ENCODE assay signal across 20 cellular contexts in the genomic region with DNA sequence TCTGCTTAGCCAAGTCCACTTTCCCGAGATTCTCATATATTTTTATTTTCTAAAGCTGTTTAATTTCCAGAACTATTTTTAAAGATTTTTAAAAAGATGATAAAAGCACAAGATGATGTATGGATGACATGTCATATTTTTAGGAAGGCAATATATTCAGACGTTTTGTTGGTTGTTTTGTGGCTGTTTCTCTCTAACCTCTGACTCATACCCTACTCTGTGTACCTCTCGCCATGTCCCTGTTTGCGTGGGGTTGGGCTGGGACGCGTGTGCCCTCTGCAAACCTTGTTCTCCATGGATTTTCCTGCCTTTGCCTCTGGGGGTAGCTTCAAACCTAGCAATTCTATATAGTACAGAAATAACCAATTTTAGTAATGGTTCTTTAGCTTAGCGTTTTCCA.
"Had no signal": no experiment of that assay in that cellular context is flagged by ENCODE, and none has a peak within 500 bp of the region (broad histone marks: within the 10 kb centered on the region; RNA-seq: fewer than 3 reads in every experiment).

No MANE protein-coding gene starts in this region.

- H3K27ac Mint-ChIP-seq: activated CD4-positive, alpha-beta memory T cell treated with anti-CD3 and anti-CD28 coated beads, Interleukin-2, amount 10 ng/mL, durations not matched to agents 7 days and 5 days; activated CD4-positive, alpha-beta T cell treated with anti-CD3 and anti-CD28 coated beads, Interleukin-2, amount 10 ng/mL, durations not matched to agents 24 days and 14 days; activated naive CD8-positive, alpha-beta T cell treated with anti-CD3 and anti-CD28 coated beads, Interleukin-2, amount 10 ng/mL, durations not matched to agents 7 days and 5 days; activated T-helper 17 cell treated with anti-CD3 and anti-CD28 coated beads, Interleukin-2, amount 50 U/mL, for 72 hours; naive thymus-derived CD4-positive, alpha-beta T cell; stimulated activated naive B cell treated with anti-CD40 and anti-IgM and Interleukin-4, amounts not matched to agents 10 μg/mL and 1 μg/mL and 100 μg/mL, for 72 hours had no signal

- H3K4me3 Mint-ChIP-seq: activated CD4-positive, alpha-beta memory T cell treated with anti-CD3 and anti-CD28 coated beads, Interleukin-2, amount 10 ng/mL, durations not matched to agents 7 days and 5 days; activated CD4-positive, alpha-beta T cell treated with anti-CD3 and anti-CD28 coated beads, Interleukin-2, amount 10 ng/mL, durations not matched to agents 24 days and 14 days; activated naive CD8-positive, alpha-beta T cell treated with anti-CD3 and anti-CD28 coated beads, Interleukin-2, amount 10 ng/mL, durations not matched to agents 7 days and 5 days; activated T-helper 17 cell treated with anti-CD3 and anti-CD28 coated beads, Interleukin-2, amount 50 U/mL, for 72 hours; naive thymus-derived CD4-positive, alpha-beta T cell; neural progenitor cell; stimulated activated naive B cell treated with anti-CD40 and anti-IgM and Interleukin-4, amounts not matched to agents 10 μg/mL and 1 μg/mL and 100 μg/mL, for 72 hours had no signal

- H3K27me3 Mint-ChIP-seq: activated CD4-positive, alpha-beta memory T cell treated with anti-CD3 and anti-CD28 coated beads, Interleukin-2, amount 10 ng/mL, durations not matched to agents 7 days and 5 days; activated CD4-positive, alpha-beta T cell treated with anti-CD3 and anti-CD28 coated beads, Interleukin-2, amount 10 ng/mL, durations not matched to agents 24 days and 14 days; activated naive CD8-positive, alpha-beta T cell treated with anti-CD3 and anti-CD28 coated beads, Interleukin-2, amount 10 ng/mL, durations not matched to agents 7 days and 5 days; activated T-helper 17 cell treated with anti-CD3 and anti-CD28 coated beads, Interleukin-2, amount 50 U/mL, for 72 hours; naive thymus-derived CD4-positive, alpha-beta T cell; stimulated activated naive B cell treated with anti-CD40 and anti-IgM and Interleukin-4, amounts not matched to agents 10 μg/mL and 1 μg/mL and 100 μg/mL, for 72 hours had no signal

- DNase-seq: activated CD4-positive, alpha-beta memory T cell treated with anti-CD3 and anti-CD28 coated beads, Interleukin-2, amount 10 ng/mL, durations not matched to agents 7 days and 5 days; activated CD4-positive, alpha-beta T cell treated with anti-CD3 and anti-CD28 coated beads, Interleukin-2, amount 10 ng/mL, durations not matched to agents 24 days and 14 days; activated naive CD4-positive, alpha-beta T cell; activated naive CD8-positive, alpha-beta T cell treated with anti-CD3 and anti-CD28 coated beads, Interleukin-2, amount 10 ng/mL, durations not matched to agents 7 days and 5 days; activated T-cell treated with anti-CD3 and anti-CD28 coated beads for 4 hours; amniotic stem cell; cerebellar nuclear complex; effector CD4-positive, alpha-beta T cell; foreskin fibroblast; naive thymus-derived CD4-positive, alpha-beta T cell; retina; sigmoid colon; stimulated activated CD4-positive, alpha-beta T cell treated with anti-CD3 and anti-CD28 coated beads, Interleukin-2, amount 100 ng/mL, for 48 hours; stimulated activated CD8-positive, alpha-beta memory T cell treated with anti-CD3 and anti-CD28 coated beads, Interleukin-4, amount 100 ng/mL, for 48 hours; stimulated activated naive B cell treated with anti-CD40 and anti-IgM and Interleukin-4, amounts not matched to agents 10 μg/mL and 1 μg/mL and 100 μg/mL, for 72 hours; upper lobe of left lung had no signal

- ATAC-seq: activated CD4-positive, CD25-positive, alpha-beta regulatory T cell treated with anti-CD3 and anti-CD28 coated beads, Interleukin-2, amount 50 U/mL, for 24 hours; activated T-helper 17 cell treated with anti-CD3 and anti-CD28 coated beads, Interleukin-2, amount 50 U/mL, for 72 hours; left lobe of liver; naive thymus-derived CD4-positive, alpha-beta T cell; stimulated activated naive B cell treated with anti-CD40 and anti-IgM and Interleukin-4, amounts not matched to agents 10 μg/mL and 1 μg/mL and 100 μg/mL, for 72 hours had no signal

- H3K4me1 Mint-ChIP-seq: activated CD4-positive, alpha-beta memory T cell treated with anti-CD3 and anti-CD28 coated beads, Interleukin-2, amount 10 ng/mL, durations not matched to agents 7 days and 5 days; activated T-helper 17 cell treated with anti-CD3 and anti-CD28 coated beads, Interleukin-2, amount 50 U/mL, for 72 hours had no signal

- H3K9me3 Mint-ChIP-seq: activated CD4-positive, alpha-beta memory T cell treated with anti-CD3 and anti-CD28 coated beads, Interleukin-2, amount 10 ng/mL, durations not matched to agents 7 days and 5 days; activated CD4-positive, alpha-beta T cell treated with anti-CD3 and anti-CD28 coated beads, Interleukin-2, amount 10 ng/mL, durations not matched to agents 24 days and 14 days; activated naive CD8-positive, alpha-beta T cell treated with anti-CD3 and anti-CD28 coated beads, Interleukin-2, amount 10 ng/mL, durations not matched to agents 7 days and 5 days; activated T-helper 17 cell treated with anti-CD3 and anti-CD28 coated beads, Interleukin-2, amount 50 U/mL, for 72 hours; naive thymus-derived CD4-positive, alpha-beta T cell; neural progenitor cell; stimulated activated naive B cell treated with anti-CD40 and anti-IgM and Interleukin-4, amounts not matched to agents 10 μg/mL and 1 μg/mL and 100 μg/mL, for 72 hours had no signal
